ENCODE assay signal across 16 cellular contexts in genomic region chr1:17568014-17568413, GRCh38. TPM values are rescaled to one million over a fixed set of nuclear protein-coding genes. Genes with fewer than 3 reads are reported as not detected.
DNase-seq lines count a peak whose midpoint lies in the region; ATAC-seq and TF ChIP-seq lines count a peak whose summit lies in the region.
"Had no signal": no experiment of that assay in that cellular context is flagged by ENCODE, and none has a peak within 500 bp of the region (broad histone marks: within the 10 kb centered on the region; RNA-seq: fewer than 3 reads in every experiment).

No MANE protein-coding gene starts in this region.

- H3K9ac ChIP-seq in duodenal mucosa (ENCODE audit: low read depth in 1 of 2, low read length in 2 of 2): peak overlapping the region in 1 of 2 donors; percentile 5
- no peak overlapping the region for H3K9ac ChIP-seq in muscle layer of colon (ENCODE audit: low read length)

- H3K27me3 ChIP-seq in Peyer's patch (no peaks in the 10 kb centered on the region), duodenal mucosa (ENCODE audit: control insufficient read depth in 1 of 2, insufficient read depth in 2 of 2, low read length in 2 of 2) (no peaks in the 10 kb centered on the region), muscle layer of colon (ENCODE audit: control insufficient read depth in 1 of 2, insufficient read depth in 2 of 2, low read length in 2 of 2) (no peaks in the 10 kb centered on the region), testis (no peaks in the 10 kb centered on the region)
- H3K27me3 ChIP-seq: BE2C had no signal

- no peak for DNase-seq in Peyer's patch
- DNase-seq in testis: no peak
- no peak for DNase-seq in HuH-7 (ENCODE audit: low spot score)
- DNase-seq in hepatic stellate cell (ENCODE audit: low spot score): no peak
- no peak for DNase-seq in HT-29 (ENCODE audit: low spot score)
- DNase-seq: activated gamma-delta T cell treated with Interleukin-2 at 50 U/mL for 16 hours, BE2C, DND-41, hippocampal formation, NCI-H1092 treated with DMSO at 0.1 percent for 48 hours, NCI-H2227 treated with DMSO at 0.1 percent for 48 hours had no signal

- intact Hi-C loops in testis (cut with DNase I; ENCODE audit: low total_unique reads): no loop called here

- H3K4me1 ChIP-seq in Peyer's patch (peaks cover 0 to 58% (median 13%) of the 10 kb centered on the region in 4 donors), duodenal mucosa (ENCODE audit: control insufficient read depth in 1 of 2, insufficient read depth in 2 of 2, low read length in 2 of 2) (peaks cover 43 to 52% of the 10 kb centered on the region in 2 donors), muscle layer of colon (ENCODE audit: insufficient read depth, low read length) (peaks cover 88% of the 10 kb centered on the region), testis (peaks cover 34% of the 10 kb centered on the region)
- H3K4me1 ChIP-seq: BE2C had no signal

- no peak for ATAC-seq in HG02759 (IDR thresholded peaks at IDR 0.05; ENCODE audit: unreplicated experiment)
- ATAC-seq: left lobe of liver had no signal

- H3K36me3 ChIP-seq in Peyer's patch (no peaks in the 10 kb centered on the region), duodenal mucosa (ENCODE audit: control insufficient read depth in 1 of 2, insufficient read depth in 2 of 2, low read length in 2 of 2) (no peaks in the 10 kb centered on the region), muscle layer of colon (ENCODE audit: insufficient read depth, low read length) (no peaks in the 10 kb centered on the region), testis (ENCODE audit: low read depth, missing control alignments) (no peaks in the 10 kb centered on the region)
- H3K36me3 ChIP-seq: BE2C had no signal

- H3K27ac ChIP-seq in Peyer's patch: peak overlapping the region; percentile 68 to 87 (median 76)
- H3K27ac ChIP-seq in duodenal mucosa (ENCODE audit: low read depth, low read length): peak overlapping the region; percentile 83
- H3K27ac ChIP-seq in muscle layer of colon (ENCODE audit: low read depth, low read length): peak overlapping the region; percentile 87
- peak overlapping the region; percentile 84 to 91 for H3K27ac ChIP-seq in testis

- H3K9me3 ChIP-seq in Peyer's patch (no peaks in the 10 kb centered on the region), duodenal mucosa (ENCODE audit: control insufficient read depth in 1 of 2, low read length in 2 of 2) (no peaks in the 10 kb centered on the region), muscle layer of colon (ENCODE audit: low read length) (no peaks in the 10 kb centered on the region), testis (no peaks in the 10 kb centered on the region)
- H3K9me3 ChIP-seq: BE2C had no signal

- TF ChIP-seq CTCF in Peyer's patch (IDR thresholded peaks at IDR 0.05) (no peak), testis (IDR thresholded peaks at IDR 0.05) (no peak)

- no peak for TF ChIP-seq POLR2A in Peyer's patch (IDR thresholded peaks at IDR 0.05)
- TF ChIP-seq POLR2A in testis (IDR thresholded peaks at IDR 0.05): no peak

- 85 to 97% methylated on average over 3 of the region's 3 CpGs for WGBS in testis, 2 donors

- H3K4me3 ChIP-seq in Peyer's patch (no peak overlapping the region), duodenal mucosa (ENCODE audit: low read depth in 1 of 2, low read length in 2 of 2) (no peak overlapping the region), muscle layer of colon (ENCODE audit: low read depth in 1 of 2, low read length in 2 of 2) (no peak overlapping the region), testis (no peak overlapping the region)

RNA-seq across cellular contexts. Expression of gene ARHGEF10L, which starts 28.5 kb away (rescaled TPM):
- 100 to 1,000 TPM in 3 of 4 donors, 10 to 100 TPM in 1; 72.7 to 177 (median 156) TPM for total RNA-seq in Peyer's patch
- 10 to 100 TPM; 18.4 to 20.3 TPM for total RNA-seq in testis
- polyA plus RNA-seq in testis (ENCODE audit: insufficient read depth, low read depth, low replicate concordance): 13.5 TPM
- 54.2 and 56.1 TPM in 2 replicates for total RNA-seq in HT-29 (2014; rRNA removed; shearing (Covaris generic))
- polyA plus RNA-seq: IgD-negative memory B cell had no signal
